1 cellular context compared by ENCODE assay signal in genomic region chr2:68920481-68921170, GRCh38.
TF ChIP-seq lines count a peak whose summit lies in the region.

No MANE protein-coding gene starts in this region.

TF ChIP-seq in IMR-90, 13 proteins besides CTCF, POLR2A, EP300 and RAD21:
- TF ChIP-seq SMC3 (IDR thresholded peaks at IDR 0.05; ENCODE audit: low read depth, low read length) (no peak), RCOR1 (IDR thresholded peaks at IDR 0.05; ENCODE audit: insufficient replicate concordance, low read length) (no peak), CHD1 (IDR thresholded peaks at IDR 0.05; ENCODE audit: low read depth, low read length) (no peak), CEBPB (IDR thresholded peaks at IDR 0.05; ENCODE audit: low read depth, low read length) (no peak), MAZ (IDR thresholded peaks at IDR 0.05; ENCODE audit: borderline replicate concordance, low read depth, low read length) (no peak), RFX5 (IDR thresholded peaks at IDR 0.05; ENCODE audit: low read depth, low read length) (no peak), ELK1 (IDR thresholded peaks at IDR 0.05; ENCODE audit: borderline replicate concordance, low read depth, low read length) (no peak), MAFK (IDR thresholded peaks at IDR 0.05; ENCODE audit: low read depth, low read length) (no peak), FOS (IDR thresholded peaks at IDR 0.05; ENCODE audit: low read depth, low read length) (no peak), USF2 (IDR thresholded peaks at IDR 0.05; ENCODE audit: low read depth, low read length) (no peak), MXI1 (IDR thresholded peaks at IDR 0.05; ENCODE audit: borderline replicate concordance, low read depth, low read length) (no peak), NFE2L2 (IDR thresholded peaks at IDR 0.05; ENCODE audit: low read depth, low read length) (no peak), BHLHE40 (IDR thresholded peaks at IDR 0.05; ENCODE audit: low read depth, low read length) (no peak)
